16 cellular contexts compared by ENCODE assay signal in the genomic region with DNA sequence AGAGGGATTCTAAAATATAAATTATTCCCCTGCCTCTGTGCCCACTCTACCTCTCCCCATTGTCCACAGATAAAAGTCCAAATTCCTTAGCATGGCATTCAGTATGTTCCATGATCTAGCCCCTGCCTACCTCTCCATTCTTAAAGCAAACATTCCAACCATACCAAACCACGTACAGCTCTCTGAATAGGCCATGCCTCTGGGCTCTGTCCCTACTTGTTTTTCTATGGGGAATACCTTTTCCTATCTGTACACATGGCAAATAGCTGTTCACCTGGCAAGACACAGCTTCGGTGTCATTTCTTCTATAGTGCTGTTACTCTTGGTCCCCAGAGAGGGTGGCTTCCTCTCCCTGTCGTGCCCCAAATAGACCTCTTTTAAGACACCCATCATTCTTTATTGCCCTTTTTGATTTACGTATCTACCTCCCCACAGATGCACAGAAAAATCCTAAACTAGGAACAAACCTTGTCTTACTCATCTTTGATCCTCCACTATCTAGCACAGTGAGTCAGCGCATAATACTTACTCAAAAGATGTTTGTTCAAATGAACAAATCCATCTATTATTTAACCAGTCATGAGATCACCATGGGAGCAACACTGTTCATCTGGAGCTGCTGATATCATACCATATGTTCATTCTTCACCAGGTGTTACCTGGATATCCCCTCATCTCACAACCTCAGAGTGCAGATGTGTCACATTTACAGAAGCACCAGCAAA.
DNase-seq lines count a peak whose midpoint lies in the region; ATAC-seq and TF ChIP-seq lines count a peak whose summit lies in the region.
"Had no signal": no experiment of that assay in that cellular context is flagged by ENCODE, and none has a peak within 500 bp of the region (broad histone marks: within the 10 kb centered on the region; RNA-seq: fewer than 3 reads in every experiment).

No MANE protein-coding gene starts in this region.

- BruUV-seq in HCT116 (replicated peaks; lab: Mats Ljungman, UMichigan), result no TSS peak
- no TSS peak for BruUV-seq in PC-9 (replicated peaks; lab: Mats Ljungman, UMichigan)

- H3K36me3 Mint-ChIP-seq in naive thymus-derived CD8-positive, alpha-beta T cell, result no peaks in the 10 kb centered on the region
- H3K36me3 Mint-ChIP-seq: activated CD8-positive, alpha-beta memory T cell treated with anti-CD3 and anti-CD28 coated beads, Interleukin-2, amount 10 ng/mL, durations not matched to agents 7 days and 5 days; CD4-positive, alpha-beta memory T cell; naive thymus-derived CD4-positive, alpha-beta T cell had no signal

- RAD21 ChIA-PET in HCT116 (lab: Charles Lee; ENCODE audit: low non-redundant PET in 1 of 2, low total read pairs in 2 of 2, uncharacterized antibody in 2 of 2, unreplicated experiment in 2 of 2), result interaction anchor here in 1 of 2 experiments (0.6 to 1.0 kb wide), 2 partner anchors 295 to 433 kb away, joined by 4 read pairs; no protein-coding TSS in a partner anchor

- DNase-seq in HCT116 (ENCODE audit: low read depth, low spot score) (no peak), PC-9 (no peak), epithelial cell of prostate (ENCODE audit: low read depth, low spot score) (peak; percentile 91), smooth muscle cell (lab: John Stamatoyannopoulos, UW; ENCODE audit: unreplicated experiment) (no peak), GM10248 (ENCODE audit: extremely low spot score) (no peak), sciatic nerve (ENCODE audit: low spot score) (no peak)
- DNase-seq in naive thymus-derived CD8-positive, alpha-beta T cell, result no peak
- DNase-seq: activated B cell treated with CpG ODN at 0.5 μM for 24 hours; activated CD8-positive, alpha-beta memory T cell treated with anti-CD3 and anti-CD28 coated beads, Interleukin-2, amount 10 ng/mL, durations not matched to agents 7 days and 5 days; activated naive CD4-positive, alpha-beta T cell; CD4-positive, alpha-beta memory T cell; dorsolateral prefrontal cortex; naive thymus-derived CD4-positive, alpha-beta T cell; substantia nigra had no signal

- H3K27me3 ChIP-seq in HCT116 (ENCODE audit: insufficient read depth, low read length) (no peaks in the 10 kb centered on the region), PC-9 (ENCODE audit: insufficient read depth, low read depth) (no peaks in the 10 kb centered on the region), smooth muscle cell (ENCODE audit: low read depth) (no peaks in the 10 kb centered on the region)
- H3K27me3 ChIP-seq: dorsolateral prefrontal cortex had no signal

- H2AFZ ChIP-seq in HCT116 (ENCODE audit: low read depth, low read length, poor library complexity, severe bottlenecking) (no peak overlapping the region), PC-9 (no peak overlapping the region), smooth muscle cell (ENCODE audit: low read depth) (no peak overlapping the region)

- no peak for TF ChIP-seq RAD21 in HCT116 (IDR thresholded peaks at IDR 0.05; ENCODE audit: low read depth)

- no peaks in the 10 kb centered on the region for H3K4me1 Mint-ChIP-seq in naive thymus-derived CD8-positive, alpha-beta T cell
- H3K4me1 Mint-ChIP-seq: activated CD8-positive, alpha-beta memory T cell treated with anti-CD3 and anti-CD28 coated beads, Interleukin-2, amount 10 ng/mL, durations not matched to agents 7 days and 5 days; CD4-positive, alpha-beta memory T cell had no signal

- intact Hi-C loops in HCT116 (cut with micrococcal nuclease) (loop anchor here (5.0 kb wide), 1 partner anchor 302 kb away; no protein-coding TSS in a partner anchor), PC-9 (cut with micrococcal nuclease; ENCODE audit: unreplicated experiment) (loop anchor here (5.0 to 10.0 kb wide), 3 partner anchors 302 to 770 kb away; no protein-coding TSS in a partner anchor), sciatic nerve (cut with DNase I) (loop anchor here (10.0 kb wide), 2 partner anchors 280 to 360 kb away; no protein-coding TSS in a partner anchor)

- H3K27ac Mint-ChIP-seq in naive thymus-derived CD8-positive, alpha-beta T cell, result no peak overlapping the region
- H3K27ac Mint-ChIP-seq: activated B cell treated with CpG ODN at 0.5 μM for 24 hours; activated CD8-positive, alpha-beta memory T cell treated with anti-CD3 and anti-CD28 coated beads, Interleukin-2, amount 10 ng/mL, durations not matched to agents 7 days and 5 days; CD4-positive, alpha-beta memory T cell; naive thymus-derived CD4-positive, alpha-beta T cell had no signal

- H3K4me3 ChIP-seq in HCT116 (replicated peaks in 1 of 2; ENCODE audit: low read depth in 1 of 2, low read length in 2 of 2) (peak overlapping the region in 1 of 2 experiments; percentile 12; a peak in 1 of 4 replicates), PC-9 (no peak overlapping the region), smooth muscle cell (no peak overlapping the region)
- H3K4me3 ChIP-seq: dorsolateral prefrontal cortex, K562, prostate gland had no signal

- no peaks in the 10 kb centered on the region for H3K9me2 ChIP-seq in HCT116 (ENCODE audit: insufficient read depth)
- no peaks in the 10 kb centered on the region for H3K9me2 ChIP-seq in PC-9 (ENCODE audit: insufficient read depth)

- CTCF ChIA-PET in HCT116 (lab: Charles Lee) (interaction anchor here (1.2 to 2.8 kb wide), 3 partner anchors 59 to 471 kb away, joined by 4 to 19 read pairs (median 5); no protein-coding TSS in a partner anchor), PC-9 (lab: Charles Lee) (interaction anchor here (0.5 kb wide), 1 partner anchor 317 kb away, joined by 6 read pairs; no protein-coding TSS in a partner anchor), GM10248 (lab: Yijun Ruan, JAX) (interaction anchor here (0.8 to 2.8 kb wide), 11 partner anchors 9 to 632 kb away, joined by 3 to 14 read pairs (median 4); no protein-coding TSS in a partner anchor)

- no peaks in the 10 kb centered on the region for H3K9me3 ChIP-seq in HCT116 (ENCODE audit: control insufficient read depth in 1 of 2, insufficient read depth in 1 of 2, low read depth in 1 of 2, low read length in 2 of 2)
- no peaks in the 10 kb centered on the region for H3K9me3 ChIP-seq in PC-9 (ENCODE audit: insufficient read depth, low read depth)
- no peaks in the 10 kb centered on the region for H3K9me3 ChIP-seq in smooth muscle cell (replicated peaks; ENCODE audit: low read depth)
- H3K9me3 ChIP-seq: prostate gland had no signal

- no peak for TF ChIP-seq POLR2A in HCT116 (IDR thresholded peaks at IDR 0.05; ENCODE audit: borderline replicate concordance, extremely low read depth, insufficient read depth, insufficient read length)

- peak overlapping the region; percentile 48; the same call in 1 of the 2 replicates for H3K27ac ChIP-seq in HCT116 (ENCODE audit: low read depth, low read length)
- H3K27ac ChIP-seq in PC-9, result peak overlapping the region; percentile 23; the same call in 1 of the 2 replicates
- H3K27ac ChIP-seq in epithelial cell of prostate, result peak overlapping the region; percentile 97
- H3K27ac ChIP-seq in smooth muscle cell (ENCODE audit: low read depth), result peak overlapping the region; percentile 22
- H3K27ac ChIP-seq: dorsolateral prefrontal cortex, prostate gland had no signal

- H3K9ac ChIP-seq in HCT116 (ENCODE audit: low read length) (0 out of 2 replicates have a peak overlapping the region, but pooled peaks have one; percentile 4), smooth muscle cell (ENCODE audit: low read depth) (no peak overlapping the region)

- TF ChIP-seq CTCF in HCT116 (IDR thresholded peaks at IDR 0.05 in 2 of 3, conservative IDR thresholded peaks at IDR 0.05 in 1 of 3; ENCODE audit: borderline replicate concordance in 1 of 3, insufficient read depth in 1 of 3, low read depth in 2 of 3, low read length in 2 of 3) (no peak), PC-9 (conservative IDR thresholded peaks at IDR 0.05) (no peak), smooth muscle cell (IDR thresholded peaks at IDR 0.05; ENCODE audit: borderline replicate concordance, insufficient read depth, poor library complexity, severe bottlenecking) (no peak), GM10248 (IDR thresholded peaks at IDR 0.05; ENCODE audit: control extremely low read depth, extremely low read depth, low read depth, missing control alignments) (no peak)

- H3K9me3 Mint-ChIP-seq in naive thymus-derived CD8-positive, alpha-beta T cell, result no peaks in the 10 kb centered on the region
- H3K9me3 Mint-ChIP-seq: activated B cell treated with CpG ODN at 0.5 μM for 24 hours; CD4-positive, alpha-beta memory T cell; naive thymus-derived CD4-positive, alpha-beta T cell had no signal

- no peaks in the 10 kb centered on the region for H4K20me1 ChIP-seq in HCT116 (ENCODE audit: insufficient read depth)
- no peaks in the 10 kb centered on the region for H4K20me1 ChIP-seq in PC-9 (ENCODE audit: insufficient read depth)
- no peaks in the 10 kb centered on the region for H4K20me1 ChIP-seq in smooth muscle cell (ENCODE audit: low read depth)

- ATAC-seq in HCT116 (peak; percentile 47), sciatic nerve (no peak)
- no peak for ATAC-seq in naive thymus-derived CD8-positive, alpha-beta T cell
- ATAC-seq: activated CD8-positive, alpha-beta memory T cell treated with anti-CD3 and anti-CD28 coated beads, Interleukin-2, amount 10 ng/mL, durations not matched to agents 7 days and 5 days; K562; naive thymus-derived CD4-positive, alpha-beta T cell had no signal

- peaks cover 62 to 70% of the 10 kb centered on the region in 2 experiments for H3K4me1 ChIP-seq in HCT116 (ENCODE audit: control insufficient read depth in 1 of 2, insufficient read depth in 2 of 2, low read length in 2 of 2)
- peaks cover 60% of the 10 kb centered on the region for H3K4me1 ChIP-seq in PC-9 (replicated peaks; ENCODE audit: insufficient read depth)
- no peaks in the 10 kb centered on the region for H3K4me1 ChIP-seq in smooth muscle cell (ENCODE audit: low read depth)

- no peaks in the 10 kb centered on the region for H3K79me2 ChIP-seq in HCT116 (ENCODE audit: insufficient read depth, low read length)
- 0 out of 2 replicates have a peak, but pooled peaks cover 4% of the 10 kb centered on the region for H3K79me2 ChIP-seq in PC-9 (ENCODE audit: low read depth)
- H3K79me2 ChIP-seq in smooth muscle cell (ENCODE audit: low read depth), result no peaks in the 10 kb centered on the region

- WGBS in smooth muscle cell (ENCODE audit: low lambda C conversion rate), result 63% methylated on average over 5 of the region's 5 CpGs

- POLR2A ChIA-PET in HCT116 (lab: Charles Lee), result no interaction called here
- POLR2A ChIA-PET in PC-9 (lab: Charles Lee; ENCODE audit: unreplicated experiment), result no interaction called here
- POLR2A ChIA-PET in naive thymus-derived CD8-positive, alpha-beta T cell (lab: Charles Lee), result no interaction called here
- POLR2A ChIA-PET in GM10248 (lab: Yijun Ruan, JAX), result no interaction called here

- H3K4me2 ChIP-seq in HCT116 (ENCODE audit: low read length) (peak overlapping the region; percentile 58), PC-9 (no peak overlapping the region), smooth muscle cell (no peak overlapping the region)

- H3F3A ChIP-seq in PC-9 (ENCODE audit: insufficient read depth, low read depth) (peaks cover 34% of the 10 kb centered on the region), smooth muscle cell (ENCODE audit: low read depth) (no peaks in the 10 kb centered on the region)

- H3K27me3 Mint-ChIP-seq in naive thymus-derived CD8-positive, alpha-beta T cell, result peaks cover 0 to 11% (median 5%) of the 10 kb centered on the region in 5 donors

- H3K36me3 ChIP-seq in HCT116 (ENCODE audit: control insufficient read depth in 1 of 2, insufficient read depth in 2 of 2, low read length in 2 of 2) (no peaks in the 10 kb centered on the region), PC-9 (ENCODE audit: low read depth) (no peaks in the 10 kb centered on the region), smooth muscle cell (ENCODE audit: low read depth) (no peaks in the 10 kb centered on the region)
- H3K36me3 ChIP-seq: prostate gland had no signal

- no peak overlapping the region for H3K4me3 Mint-ChIP-seq in naive thymus-derived CD8-positive, alpha-beta T cell
- H3K4me3 Mint-ChIP-seq: activated B cell treated with CpG ODN at 0.5 μM for 24 hours; activated CD8-positive, alpha-beta memory T cell treated with anti-CD3 and anti-CD28 coated beads, Interleukin-2, amount 10 ng/mL, durations not matched to agents 7 days and 5 days; CD4-positive, alpha-beta memory T cell; naive thymus-derived CD4-positive, alpha-beta T cell had no signal

Comparison
In these comparisons a context has a peak if more than half of its experiments do, and no peak if none do; other contexts are left out.
1. H3K27ac ChIP-seq: peak in every context shown above with its lines; median percentile 97 in epithelial cell of prostate; 48 in HCT116; 23 in PC-9; 22 in smooth muscle cell.